8 cellular contexts compared by ENCODE assay signal in the genomic region with DNA sequence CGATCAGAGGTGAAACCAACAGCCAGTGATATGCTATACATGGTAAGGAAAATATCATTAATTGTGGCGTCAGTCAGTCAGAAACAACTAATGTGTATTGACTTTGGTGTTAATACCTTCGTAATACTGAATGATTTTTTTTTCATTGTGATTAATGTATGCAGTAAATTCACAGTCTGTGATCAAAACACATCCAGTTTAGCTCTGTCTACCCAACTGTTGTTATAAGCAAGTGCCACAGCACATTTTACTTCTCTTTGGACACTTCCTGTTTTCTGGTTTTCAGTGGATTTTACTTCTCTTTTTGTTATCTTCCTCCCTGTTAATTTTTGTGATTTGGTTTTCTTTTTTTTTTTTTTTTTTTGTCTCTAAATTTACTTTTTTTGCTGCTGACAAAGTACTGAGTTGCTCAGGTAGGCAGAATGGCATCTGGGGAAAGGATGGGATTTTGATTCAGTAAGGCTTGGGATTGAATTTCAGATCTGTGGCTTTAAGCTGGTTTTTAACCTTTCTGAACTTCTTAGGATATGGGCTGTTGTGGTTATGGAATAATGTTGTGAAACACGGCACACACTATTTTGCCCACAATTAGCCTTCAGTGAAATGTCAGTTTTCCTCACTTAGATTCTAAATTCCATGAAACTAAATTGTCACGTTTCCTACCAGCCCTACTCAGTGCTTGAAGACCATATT. TPM values are rescaled to one million over a fixed set of nuclear protein-coding genes. Genes with fewer than 3 reads are reported as not detected.
A peak's percentile ranks its signal among the peaks of the same experiment; 100 is the strongest.
DNase-seq lines count a peak whose midpoint lies in the region; ATAC-seq and TF ChIP-seq lines count a peak whose summit lies in the region.

No MANE protein-coding gene starts in this region.

- H3K9me3 ChIP-seq in neutrophil, result no peaks in the 10 kb centered on the region

- H3K27me3 ChIP-seq in dorsolateral prefrontal cortex, result no peaks in the 10 kb centered on the region
- no peaks in the 10 kb centered on the region for H3K27me3 ChIP-seq in neutrophil

- intact Hi-C loops in dorsolateral prefrontal cortex (cut with DNase I), result loop anchor here (10.0 kb wide), 3 partner anchors 86 to 786 kb away; a partner anchor contains a TSS

- peaks cover 32% of the 10 kb centered on the region for H3K36me3 ChIP-seq in neutrophil

- H3K4me3 ChIP-seq in dorsolateral prefrontal cortex, result peak overlapping the region; percentile 10 to 76 (median 53)
- H3K4me3 ChIP-seq in neutrophil (ENCODE audit: low read depth in 1 of 2, low read length in 1 of 2), result peak overlapping the region; percentile 75 to 84

- peak overlapping the region in 50 of 59 donors; percentile 3 to 83 (median 57) for H3K27ac ChIP-seq in dorsolateral prefrontal cortex
- H3K27ac ChIP-seq in neutrophil, result peak overlapping the region; percentile 94

- H3K4me1 ChIP-seq in neutrophil (ENCODE audit: control insufficient read depth in 1 of 2, insufficient read depth in 1 of 2, low read depth in 1 of 2, low read length in 1 of 2), result peaks cover 81 to 83% of the 10 kb centered on the region in 2 experiments

- TF ChIP-seq CTCF in dorsolateral prefrontal cortex (IDR thresholded peaks at IDR 0.05 in 54 of 56, conservative IDR thresholded peaks at IDR 0.05 in 2 of 56; ENCODE audit: low read depth in 1 of 56, partially characterized antibody in 56 of 56) (no peak), neutrophil (IDR thresholded peaks at IDR 0.05) (no peak)

- peak; percentile 4 for ATAC-seq in GM18508 (IDR thresholded peaks at IDR 0.05; ENCODE audit: insufficient read depth, unreplicated experiment)
- peak; percentile 19 for ATAC-seq in HG02642 (IDR thresholded peaks at IDR 0.05; ENCODE audit: poor library complexity, unreplicated experiment)

- DNase-seq in NOMO-1 treated with dmso at 0.1 percent for 144 hours (lab: John Stamatoyannopoulos, UW; ENCODE audit: unreplicated experiment) (peak; percentile 27), dorsolateral prefrontal cortex (no peak), 8988T (no peak), NCI-H1417 (lab: John Stamatoyannopoulos, UW) (no peak), islet precursor cell (no peak)

RNA-seq across cellular contexts. Expression of a gene that starts 0.6 kb away (rescaled TPM):
- 10 to 100 TPM in 113 of 120 experiments, 1 to 10 TPM in 7; 7.5 to 35.7 (median 20.7) TPM for total RNA-seq in dorsolateral prefrontal cortex

RNA-seq across cellular contexts. Expression of a gene that starts 30.2 kb away (rescaled TPM):
- 10 to 100 TPM; 35.1 to 68.2 (median 51.2) TPM for total RNA-seq in dorsolateral prefrontal cortex
